ENCODE assay signal across 2 cellular contexts in genomic region chr19:48117515-48118330, GRCh38.
A peak's percentile ranks its signal among the peaks of the same experiment; 100 is the strongest.
TF ChIP-seq lines count a peak whose summit lies in the region.

No MANE protein-coding gene starts in this region.

TF ChIP-seq in HepG2, 621 proteins besides CTCF, POLR2A, EP300 and RAD21:
- no peak for TF ChIP-seq ZNF776 (CRISPR knock-in tag; IDR thresholded peaks at IDR 0.05)
- TF ChIP-seq, protein P1, sequence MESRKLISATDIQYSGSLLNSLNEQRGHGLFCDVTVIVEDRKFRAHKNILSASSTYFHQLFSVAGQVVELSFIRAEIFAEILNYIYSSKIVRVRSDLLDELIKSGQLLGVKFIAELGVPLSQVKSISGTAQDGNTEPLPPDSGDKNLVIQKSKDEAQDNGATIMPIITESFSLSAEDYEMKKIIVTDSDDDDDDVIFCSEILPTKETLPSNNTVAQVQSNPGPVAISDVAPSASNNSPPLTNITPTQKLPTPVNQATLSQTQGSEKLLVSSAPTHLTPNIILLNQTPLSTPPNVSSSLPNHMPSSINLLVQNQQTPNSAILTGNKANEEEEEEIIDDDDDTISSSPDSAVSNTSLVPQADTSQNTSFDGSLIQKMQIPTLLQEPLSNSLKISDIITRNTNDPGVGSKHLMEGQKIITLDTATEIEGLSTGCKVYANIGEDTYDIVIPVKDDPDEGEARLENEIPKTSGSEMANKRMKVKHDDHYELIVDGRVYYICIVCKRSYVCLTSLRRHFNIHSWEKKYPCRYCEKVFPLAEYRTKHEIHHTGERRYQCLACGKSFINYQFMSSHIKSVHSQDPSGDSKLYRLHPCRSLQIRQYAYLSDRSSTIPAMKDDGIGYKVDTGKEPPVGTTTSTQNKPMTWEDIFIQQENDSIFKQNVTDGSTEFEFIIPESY (CRISPR knock-in tag; IDR thresholded peaks at IDR 0.05): peak; percentile 76

TF ChIP-seq in HEK293T, 16 proteins besides CTCF, POLR2A, EP300 and RAD21:
- no peak for TF ChIP-seq FOXK2 (IDR thresholded peaks at IDR 0.05)
- no peak for TF ChIP-seq ZNF384 (IDR thresholded peaks at IDR 0.05)
- TF ChIP-seq SP1 (IDR thresholded peaks at IDR 0.05): no peak
- TF ChIP-seq L3MBTL2 (conservative IDR thresholded peaks at IDR 0.05): no peak
- TF ChIP-seq CTBP1 (IDR thresholded peaks at IDR 0.05; ENCODE audit: borderline replicate concordance): no peak
- TF ChIP-seq SUZ12 (IDR thresholded peaks at IDR 0.05): no peak
- TF ChIP-seq FOXA1 (IDR thresholded peaks at IDR 0.05): no peak
- TF ChIP-seq TARDBP (IDR thresholded peaks at IDR 0.05): no peak
- TF ChIP-seq FOXM1 (IDR thresholded peaks at IDR 0.05; ENCODE audit: borderline replicate concordance): no peak
- TF ChIP-seq ELF4 (IDR thresholded peaks at IDR 0.05): no peak
- TF ChIP-seq PKNOX1 (IDR thresholded peaks at IDR 0.05): no peak
- TF ChIP-seq NFRKB (IDR thresholded peaks at IDR 0.05): no peak
TF ChIP-seq in HEK293T: peak in this region for 0.
